Comparison of ENCODE assay signal across 2 cellular contexts in the genomic region with DNA sequence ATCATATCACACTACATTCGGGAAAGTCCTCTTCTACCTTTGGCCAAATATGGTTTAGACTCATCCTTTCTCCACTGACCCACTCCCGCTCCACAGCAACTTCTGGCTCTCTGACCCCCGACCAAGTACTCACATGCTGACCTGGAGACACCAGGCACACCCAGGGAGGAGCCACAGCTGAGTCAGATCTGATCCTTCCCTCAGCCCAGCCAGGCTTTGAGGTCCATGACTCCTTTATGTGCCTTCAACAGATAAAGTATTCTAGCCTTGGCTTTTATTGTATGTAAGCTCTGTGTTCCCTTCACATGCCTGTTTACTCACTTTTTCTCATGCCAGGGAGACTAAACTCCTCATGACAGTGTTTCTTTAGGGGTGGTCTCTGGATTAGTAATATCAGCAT.
TF ChIP-seq lines count a peak whose summit lies in the region.

No MANE protein-coding gene starts in this region.

TF ChIP-seq in K562, 482 proteins besides CTCF, POLR2A, EP300 and RAD21 (continued from another document):
- TF ChIP-seq, protein P1, sequence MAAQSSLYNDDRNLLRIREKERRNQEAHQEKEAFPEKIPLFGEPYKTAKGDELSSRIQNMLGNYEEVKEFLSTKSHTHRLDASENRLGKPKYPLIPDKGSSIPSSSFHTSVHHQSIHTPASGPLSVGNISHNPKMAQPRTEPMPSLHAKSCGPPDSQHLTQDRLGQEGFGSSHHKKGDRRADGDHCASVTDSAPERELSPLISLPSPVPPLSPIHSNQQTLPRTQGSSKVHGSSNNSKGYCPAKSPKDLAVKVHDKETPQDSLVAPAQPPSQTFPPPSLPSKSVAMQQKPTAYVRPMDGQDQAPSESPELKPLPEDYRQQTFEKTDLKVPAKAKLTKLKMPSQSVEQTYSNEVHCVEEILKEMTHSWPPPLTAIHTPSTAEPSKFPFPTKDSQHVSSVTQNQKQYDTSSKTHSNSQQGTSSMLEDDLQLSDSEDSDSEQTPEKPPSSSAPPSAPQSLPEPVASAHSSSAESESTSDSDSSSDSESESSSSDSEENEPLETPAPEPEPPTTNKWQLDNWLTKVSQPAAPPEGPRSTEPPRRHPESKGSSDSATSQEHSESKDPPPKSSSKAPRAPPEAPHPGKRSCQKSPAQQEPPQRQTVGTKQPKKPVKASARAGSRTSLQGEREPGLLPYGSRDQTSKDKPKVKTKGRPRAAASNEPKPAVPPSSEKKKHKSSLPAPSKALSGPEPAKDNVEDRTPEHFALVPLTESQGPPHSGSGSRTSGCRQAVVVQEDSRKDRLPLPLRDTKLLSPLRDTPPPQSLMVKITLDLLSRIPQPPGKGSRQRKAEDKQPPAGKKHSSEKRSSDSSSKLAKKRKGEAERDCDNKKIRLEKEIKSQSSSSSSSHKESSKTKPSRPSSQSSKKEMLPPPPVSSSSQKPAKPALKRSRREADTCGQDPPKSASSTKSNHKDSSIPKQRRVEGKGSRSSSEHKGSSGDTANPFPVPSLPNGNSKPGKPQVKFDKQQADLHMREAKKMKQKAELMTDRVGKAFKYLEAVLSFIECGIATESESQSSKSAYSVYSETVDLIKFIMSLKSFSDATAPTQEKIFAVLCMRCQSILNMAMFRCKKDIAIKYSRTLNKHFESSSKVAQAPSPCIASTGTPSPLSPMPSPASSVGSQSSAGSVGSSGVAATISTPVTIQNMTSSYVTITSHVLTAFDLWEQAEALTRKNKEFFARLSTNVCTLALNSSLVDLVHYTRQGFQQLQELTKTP (IDR thresholded peaks at IDR 0.05; ENCODE audit: low read depth in 1 of 2, partially characterized antibody in 2 of 2), result no peak
- TF ChIP-seq SPI1 (IDR thresholded peaks at IDR 0.05; ENCODE audit: borderline replicate concordance, low read depth, low read length), result no peak
- TF ChIP-seq MYC (IDR thresholded peaks at IDR 0.05; ENCODE audit: low read depth, low read length), result no peak
- TF ChIP-seq MYC (CRISPR knock-in tag; IDR thresholded peaks at IDR 0.05; ENCODE audit: borderline replicate concordance, low read depth), result no peak
- TF ChIP-seq SMARCB1 (IDR thresholded peaks at IDR 0.05; ENCODE audit: insufficient read length, low read depth), result no peak
- peak; percentile 43; the same call in 1 of the 2 replicates for TF ChIP-seq FOSL1 (tag; conservative IDR thresholded peaks at IDR 0.05)
- TF ChIP-seq JUND (IDR thresholded peaks at IDR 0.05; ENCODE audit: borderline replicate concordance, low read depth, low read length), result peak; percentile 19; the same call in 1 of the 2 replicates
- TF ChIP-seq JUND (tag; IDR thresholded peaks at IDR 0.05; ENCODE audit: borderline replicate concordance, low read depth, low read length), result no peak
- TF ChIP-seq ZNF778 (CRISPR knock-in tag; IDR thresholded peaks at IDR 0.05), result no peak
- TF ChIP-seq ZNF263 (CRISPR knock-in tag; IDR thresholded peaks at IDR 0.05; ENCODE audit: borderline replicate concordance), result peak; percentile 33; the same call in 1 of the 2 replicates
- TF ChIP-seq BRCA1 (IDR thresholded peaks at IDR 0.05), result no peak
- no peak for TF ChIP-seq BRCA1 (CRISPR knock-in tag; IDR thresholded peaks at IDR 0.05)
- TF ChIP-seq, protein P2, sequence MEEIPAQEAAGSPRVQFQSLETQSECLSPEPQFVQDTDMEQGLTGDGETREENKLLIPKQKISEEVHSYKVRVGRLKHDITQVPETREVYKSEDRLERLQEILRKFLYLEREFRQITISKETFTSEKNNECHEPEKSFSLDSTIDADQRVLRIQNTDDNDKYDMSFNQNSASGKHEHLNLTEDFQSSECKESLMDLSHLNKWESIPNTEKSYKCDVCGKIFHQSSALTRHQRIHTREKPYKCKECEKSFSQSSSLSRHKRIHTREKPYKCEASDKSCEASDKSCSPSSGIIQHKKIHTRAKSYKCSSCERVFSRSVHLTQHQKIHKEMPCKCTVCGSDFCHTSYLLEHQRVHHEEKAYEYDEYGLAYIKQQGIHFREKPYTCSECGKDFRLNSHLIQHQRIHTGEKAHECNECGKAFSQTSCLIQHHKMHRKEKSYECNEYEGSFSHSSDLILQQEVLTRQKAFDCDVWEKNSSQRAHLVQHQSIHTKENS (CRISPR knock-in tag; IDR thresholded peaks at IDR 0.05), result no peak
- peak; percentile 19; the same call in 1 of the 2 replicates for TF ChIP-seq CBFA2T3 (IDR thresholded peaks at IDR 0.05)
- TF ChIP-seq ZKSCAN3 (CRISPR knock-in tag; IDR thresholded peaks at IDR 0.05), result no peak
TF ChIP-seq in K562: peak in this region for 4.

TF ChIP-seq in HepG2, 621 proteins besides CTCF, POLR2A, EP300 and RAD21 (continued from another document):
- TF ChIP-seq, protein P3, sequence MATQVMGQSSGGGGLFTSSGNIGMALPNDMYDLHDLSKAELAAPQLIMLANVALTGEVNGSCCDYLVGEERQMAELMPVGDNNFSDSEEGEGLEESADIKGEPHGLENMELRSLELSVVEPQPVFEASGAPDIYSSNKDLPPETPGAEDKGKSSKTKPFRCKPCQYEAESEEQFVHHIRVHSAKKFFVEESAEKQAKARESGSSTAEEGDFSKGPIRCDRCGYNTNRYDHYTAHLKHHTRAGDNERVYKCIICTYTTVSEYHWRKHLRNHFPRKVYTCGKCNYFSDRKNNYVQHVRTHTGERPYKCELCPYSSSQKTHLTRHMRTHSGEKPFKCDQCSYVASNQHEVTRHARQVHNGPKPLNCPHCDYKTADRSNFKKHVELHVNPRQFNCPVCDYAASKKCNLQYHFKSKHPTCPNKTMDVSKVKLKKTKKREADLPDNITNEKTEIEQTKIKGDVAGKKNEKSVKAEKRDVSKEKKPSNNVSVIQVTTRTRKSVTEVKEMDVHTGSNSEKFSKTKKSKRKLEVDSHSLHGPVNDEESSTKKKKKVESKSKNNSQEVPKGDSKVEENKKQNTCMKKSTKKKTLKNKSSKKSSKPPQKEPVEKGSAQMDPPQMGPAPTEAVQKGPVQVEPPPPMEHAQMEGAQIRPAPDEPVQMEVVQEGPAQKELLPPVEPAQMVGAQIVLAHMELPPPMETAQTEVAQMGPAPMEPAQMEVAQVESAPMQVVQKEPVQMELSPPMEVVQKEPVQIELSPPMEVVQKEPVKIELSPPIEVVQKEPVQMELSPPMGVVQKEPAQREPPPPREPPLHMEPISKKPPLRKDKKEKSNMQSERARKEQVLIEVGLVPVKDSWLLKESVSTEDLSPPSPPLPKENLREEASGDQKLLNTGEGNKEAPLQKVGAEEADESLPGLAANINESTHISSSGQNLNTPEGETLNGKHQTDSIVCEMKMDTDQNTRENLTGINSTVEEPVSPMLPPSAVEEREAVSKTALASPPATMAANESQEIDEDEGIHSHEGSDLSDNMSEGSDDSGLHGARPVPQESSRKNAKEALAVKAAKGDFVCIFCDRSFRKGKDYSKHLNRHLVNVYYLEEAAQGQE (IDR thresholded peaks at IDR 0.05; ENCODE audit: borderline replicate concordance in 1 of 2, low read depth in 1 of 2, low read length in 2 of 2), result no peak
